14 cellular contexts compared by ENCODE assay signal in the genomic region with DNA sequence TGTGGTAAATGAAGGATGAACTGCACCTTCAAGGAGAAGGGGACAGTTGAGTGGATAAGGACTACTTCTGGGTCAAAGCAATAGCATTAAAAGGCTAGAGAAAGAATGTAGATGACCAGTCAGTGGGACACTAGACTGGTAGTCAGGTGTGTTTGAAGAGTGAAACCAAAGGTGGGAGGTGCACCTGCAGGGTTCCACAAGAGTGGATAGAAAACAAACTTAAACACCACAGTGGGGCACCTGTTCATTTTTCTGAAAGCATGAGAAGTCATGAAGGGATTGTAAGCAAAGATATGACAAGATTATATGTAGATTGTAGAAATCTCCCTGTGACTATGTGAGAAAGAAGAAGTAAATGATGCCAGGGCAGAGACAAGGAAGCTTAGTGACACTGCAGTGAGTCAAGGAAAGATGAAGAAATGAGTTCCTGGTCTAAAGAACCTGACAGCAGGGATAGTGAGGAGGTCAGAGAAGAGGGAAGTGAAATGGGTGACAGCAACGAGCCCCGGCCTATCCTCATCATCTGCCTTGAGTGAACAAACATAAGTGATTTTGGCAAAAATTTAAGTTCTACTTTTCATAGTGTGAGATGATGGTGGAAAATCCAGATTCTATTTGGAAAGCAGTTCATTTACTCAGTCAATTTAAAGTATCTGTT.
A peak's percentile ranks its signal among the peaks of the same experiment; 100 is the strongest.
DNase-seq lines count a peak whose midpoint lies in the region; ATAC-seq and TF ChIP-seq lines count a peak whose summit lies in the region.
"Had no signal": no experiment of that assay in that cellular context is flagged by ENCODE, and none has a peak within 500 bp of the region (broad histone marks: within the 10 kb centered on the region; RNA-seq: fewer than 3 reads in every experiment).

No MANE protein-coding gene starts in this region.

- H3K27ac ChIP-seq in MM.1S (ENCODE audit: low read length): peak overlapping the region; percentile 54; the same call in 1 of the 2 replicates
- H3K27ac ChIP-seq: uterus had no signal

- H3K4me3 ChIP-seq in MM.1S (ENCODE audit: low read length): no peak overlapping the region
- H3K4me3 ChIP-seq: uterus had no signal

- peaks cover 0 to 2% of the 10 kb centered on the region in 2 donors for H3K36me3 Mint-ChIP-seq in CD14-positive monocyte

- H4K20me1 ChIP-seq in MM.1S (ENCODE audit: insufficient read depth, low read length): no peaks in the 10 kb centered on the region

- TF ChIP-seq CTCF in CD14-positive monocyte (IDR thresholded peaks at IDR 0.05) (no peak), MM.1S (IDR thresholded peaks at IDR 0.05; ENCODE audit: low read length) (no peak)

- no peak overlapping the region for H3K27ac Mint-ChIP-seq in CD14-positive monocyte
- H3K27ac Mint-ChIP-seq: dendritic cell treated with granulocyte-macrophage colony-stimulating factor and Interleukin-4, amounts not matched to agents 40 ng/mL and 50 ng/mL, for 4 days had no signal

- peak overlapping the region; percentile 39 for H2AFZ ChIP-seq in MM.1S (ENCODE audit: low read length)

- intact Hi-C loops in CD14-positive monocyte (cut with micrococcal nuclease): no loop called here

- no peaks in the 10 kb centered on the region for H3K9me3 ChIP-seq in MM.1S (replicated peaks; ENCODE audit: insufficient read depth, low read length)
- H3K9me3 ChIP-seq: uterus had no signal

- H3K4me3 Mint-ChIP-seq in CD14-positive monocyte: no peak overlapping the region
- H3K4me3 Mint-ChIP-seq: dendritic cell treated with granulocyte-macrophage colony-stimulating factor and Interleukin-4, amounts not matched to agents 40 ng/mL and 50 ng/mL, for 4 days had no signal

- peak; percentile 84 for DNase-seq in CD14-positive monocyte (ENCODE audit: low spot score)
- peak; percentile 70 for DNase-seq in MM.1S
- peak; percentile 8 for DNase-seq in globus pallidus (ENCODE audit: low spot score)
- no peak for DNase-seq in activated CD4-positive, alpha-beta T cell treated with anti-CD3 and anti-CD28 coated beads for 4 hours
- no peak for DNase-seq in inferior parietal cortex (ENCODE audit: extremely low spot score)
- DNase-seq: foreskin fibroblast; H7; NCI-H2171 treated with DMSO at 0.1 percent for 48 hours; stimulated activated CD4-positive, alpha-beta T cell treated with anti-CD3 and anti-CD28 coated beads, Interleukin-12 subunit alpha, Interleukin-12 subunit beta, amount 100 ng/mL, for 4 hours; uterus had no signal

- H3K27me3 ChIP-seq in MM.1S (replicated peaks; ENCODE audit: insufficient read depth, low read length): no peaks in the 10 kb centered on the region
- H3K27me3 ChIP-seq: uterus had no signal

- ATAC-seq in GM21526 (IDR thresholded peaks at IDR 0.05; ENCODE audit: low FRiP score, unreplicated experiment) (peak; percentile 62), GM21786 (IDR thresholded peaks at IDR 0.05; ENCODE audit: unreplicated experiment) (no peak), GM18520 (IDR thresholded peaks at IDR 0.05; ENCODE audit: unreplicated experiment) (no peak)

- H3K79me2 ChIP-seq in MM.1S (ENCODE audit: low read length): no peaks in the 10 kb centered on the region

- H3K27me3 Mint-ChIP-seq in CD14-positive monocyte (ENCODE audit: low read depth in 3 of 3): no peaks in the 10 kb centered on the region
- H3K27me3 Mint-ChIP-seq: dendritic cell treated with granulocyte-macrophage colony-stimulating factor and Interleukin-4, amounts not matched to agents 40 ng/mL and 50 ng/mL, for 4 days had no signal

- no peaks in the 10 kb centered on the region for H3F3A ChIP-seq in MM.1S (ENCODE audit: insufficient read depth, low read length)

- H3K4me1 ChIP-seq in MM.1S (ENCODE audit: low read length): peaks cover 12% of the 10 kb centered on the region
- H3K4me1 ChIP-seq: uterus had no signal

- H3K9me3 Mint-ChIP-seq in CD14-positive monocyte: peaks cover 0 to 6% (median 0%) of the 10 kb centered on the region in 7 donors
- H3K9me3 Mint-ChIP-seq: dendritic cell treated with granulocyte-macrophage colony-stimulating factor and Interleukin-4, amounts not matched to agents 40 ng/mL and 50 ng/mL, for 4 days had no signal

- H3K4me2 ChIP-seq in MM.1S (ENCODE audit: low read depth, low read length): peak overlapping the region; percentile 20; the same call in 1 of the 2 replicates

- H3K9ac ChIP-seq in MM.1S (ENCODE audit: low read length): no peak overlapping the region

- H3K9me2 ChIP-seq in MM.1S (replicated peaks; ENCODE audit: insufficient read depth, low read length): no peaks in the 10 kb centered on the region

- H3K36me3 ChIP-seq in MM.1S (replicated peaks; ENCODE audit: insufficient read depth, low read length): no peaks in the 10 kb centered on the region
- H3K36me3 ChIP-seq: uterus had no signal

- H3K4me1 Mint-ChIP-seq in CD14-positive monocyte: peaks cover 2% of the 10 kb centered on the region

Comparison
In these comparisons a context has a peak if more than half of its experiments do, and no peak if none do; other contexts are left out.
1. DNase-seq: peak in CD14-positive monocyte (single experiment), MM.1S (single experiment) and globus pallidus (single experiment); none in activated CD4-positive, alpha-beta T cell treated with anti-CD3 and anti-CD28 coated beads for 4 hours (0 of 2) and inferior parietal cortex (single experiment).